Comparison of ENCODE assay signal across 16 cellular contexts in the genomic region with DNA sequence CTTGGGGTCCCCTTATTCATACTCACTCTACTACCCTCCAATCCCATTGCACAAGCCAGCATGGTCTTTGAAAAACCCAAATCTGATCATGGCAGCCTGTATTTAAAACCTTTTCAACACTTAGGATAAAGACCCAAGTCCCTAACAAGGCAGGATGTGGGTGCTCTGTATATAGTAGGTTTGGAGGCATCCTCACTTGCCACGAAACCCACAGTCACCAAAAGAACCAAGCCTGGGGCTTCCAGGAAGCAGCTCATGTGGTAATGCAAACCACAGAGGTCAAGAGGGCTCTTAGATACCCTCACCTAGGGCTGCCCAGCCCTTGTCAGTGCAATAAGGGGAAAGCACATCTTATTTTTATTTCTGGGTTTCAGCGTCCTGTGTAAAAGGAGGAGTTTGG.
DNase-seq lines count a peak whose midpoint lies in the region; ATAC-seq and TF ChIP-seq lines count a peak whose summit lies in the region.
"Had no signal": no experiment of that assay in that cellular context is flagged by ENCODE, and none has a peak within 500 bp of the region (broad histone marks: within the 10 kb centered on the region; RNA-seq: fewer than 3 reads in every experiment).

No MANE protein-coding gene starts in this region.

- POLR2A ChIA-PET in activated CD4-positive, alpha-beta memory T cell treated with anti-CD3 and anti-CD28 coated beads, Interleukin-2, amount 10 ng/mL, durations not matched to agents 7 days and 5 days (lab: Charles Lee) = no interaction called here
- POLR2A ChIA-PET in activated CD4-positive, alpha-beta memory T cell treated with anti-CD3 and anti-CD28 coated beads for 36 hours (lab: Charles Lee) = no interaction called here
- POLR2A ChIA-PET in activated CD8-positive, alpha-beta T cell treated with anti-CD3 and anti-CD28 coated beads for 36 hours (lab: Charles Lee) = no interaction called here

- no peaks in the 10 kb centered on the region for H3K36me3 Mint-ChIP-seq in activated CD4-positive, alpha-beta memory T cell treated with anti-CD3 and anti-CD28 coated beads, Interleukin-2, amount 10 ng/mL, durations not matched to agents 7 days and 5 days (ENCODE audit: low read depth)
- no peaks in the 10 kb centered on the region for H3K36me3 Mint-ChIP-seq in activated CD4-positive, alpha-beta memory T cell treated with anti-CD3 and anti-CD28 coated beads for 36 hours
- H3K36me3 Mint-ChIP-seq in activated CD8-positive, alpha-beta T cell treated with anti-CD3 and anti-CD28 coated beads for 36 hours (ENCODE audit: low read depth) = no peaks in the 10 kb centered on the region
- H3K36me3 Mint-ChIP-seq: CD4-positive, CD25-positive, alpha-beta regulatory T cell; IgD-negative memory B cell had no signal

- CTCF ChIA-PET in activated CD4-positive, alpha-beta memory T cell treated with anti-CD3 and anti-CD28 coated beads, Interleukin-2, amount 10 ng/mL, durations not matched to agents 7 days and 5 days (lab: Charles Lee) = interaction anchor here (0.8 kb wide), 1 partner anchor 9 kb away, joined by 3 read pairs; no protein-coding TSS in a partner anchor
- CTCF ChIA-PET in activated CD4-positive, alpha-beta memory T cell treated with anti-CD3 and anti-CD28 coated beads for 36 hours (lab: Charles Lee) = no interaction called here
- CTCF ChIA-PET in activated CD8-positive, alpha-beta T cell treated with anti-CD3 and anti-CD28 coated beads for 36 hours (lab: Charles Lee) = interaction anchor here (0.9 to 1.2 kb wide), 2 partner anchors 10 to 239 kb away, joined by 3 read pairs; no protein-coding TSS in a partner anchor

- no peak overlapping the region for H3K27ac Mint-ChIP-seq in activated CD4-positive, alpha-beta memory T cell treated with anti-CD3 and anti-CD28 coated beads, Interleukin-2, amount 10 ng/mL, durations not matched to agents 7 days and 5 days
- no peak overlapping the region for H3K27ac Mint-ChIP-seq in activated CD4-positive, alpha-beta memory T cell treated with anti-CD3 and anti-CD28 coated beads for 36 hours
- H3K27ac Mint-ChIP-seq in activated CD8-positive, alpha-beta T cell treated with anti-CD3 and anti-CD28 coated beads for 36 hours = no peak overlapping the region
- H3K27ac Mint-ChIP-seq: IgD-negative memory B cell had no signal

- DNase-seq in activated CD4-positive, alpha-beta memory T cell treated with anti-CD3 and anti-CD28 coated beads, Interleukin-2, amount 10 ng/mL, durations not matched to agents 7 days and 5 days = peak; percentile 41
- no peak for DNase-seq in activated CD4-positive, alpha-beta memory T cell treated with anti-CD3 and anti-CD28 coated beads for 36 hours
- DNase-seq in Jurkat, Clone E6-1 (ENCODE audit: low read depth, low spot score) = peak; percentile 61
- DNase-seq in activated CD8-positive, alpha-beta T cell treated with anti-CD3 and anti-CD28 coated beads for 36 hours = peak; percentile 10
- DNase-seq in myocyte (ENCODE audit: low read depth) = peak; percentile 40
- DNase-seq in HUDEP-2 (lab: John Stamatoyannopoulos, UW; ENCODE audit: unreplicated experiment in 76 of 76) = no peak
- no peak for DNase-seq in ureter (ENCODE audit: low spot score)
- DNase-seq: Calu3, HCEC 1CT, NCI-H1105, NCI-H1694 treated with DMSO at 0.1 percent for 48 hours, NCI-H510A, SJCRH30 had no signal

- H3K27me3 Mint-ChIP-seq in activated CD4-positive, alpha-beta memory T cell treated with anti-CD3 and anti-CD28 coated beads, Interleukin-2, amount 10 ng/mL, durations not matched to agents 7 days and 5 days = peaks cover 35% of the 10 kb centered on the region
- peaks cover 17% of the 10 kb centered on the region for H3K27me3 Mint-ChIP-seq in activated CD4-positive, alpha-beta memory T cell treated with anti-CD3 and anti-CD28 coated beads for 36 hours
- peaks cover 11% of the 10 kb centered on the region for H3K27me3 Mint-ChIP-seq in activated CD8-positive, alpha-beta T cell treated with anti-CD3 and anti-CD28 coated beads for 36 hours
- H3K27me3 Mint-ChIP-seq: CD4-positive, CD25-positive, alpha-beta regulatory T cell had no signal

- peaks cover 7% of the 10 kb centered on the region for H3K9me3 Mint-ChIP-seq in activated CD4-positive, alpha-beta memory T cell treated with anti-CD3 and anti-CD28 coated beads, Interleukin-2, amount 10 ng/mL, durations not matched to agents 7 days and 5 days
- H3K9me3 Mint-ChIP-seq in activated CD4-positive, alpha-beta memory T cell treated with anti-CD3 and anti-CD28 coated beads for 36 hours = no peaks in the 10 kb centered on the region
- H3K9me3 Mint-ChIP-seq in activated CD8-positive, alpha-beta T cell treated with anti-CD3 and anti-CD28 coated beads for 36 hours = no peaks in the 10 kb centered on the region
- H3K9me3 Mint-ChIP-seq: IgD-negative memory B cell had no signal

- intact Hi-C loops in activated CD4-positive, alpha-beta memory T cell treated with anti-CD3 and anti-CD28 coated beads for 36 hours (cut with micrococcal nuclease) = no loop called here
- intact Hi-C loops in activated CD8-positive, alpha-beta T cell treated with anti-CD3 and anti-CD28 coated beads for 36 hours (cut with micrococcal nuclease) = loop anchor here (10.0 kb wide), 1 partner anchor 57 kb away; no protein-coding TSS in a partner anchor

- TF ChIP-seq CTCF in activated CD8-positive, alpha-beta T cell treated with anti-CD3 and anti-CD28 coated beads for 36 hours (IDR thresholded peaks at IDR 0.05) = no peak

- peaks cover 16% of the 10 kb centered on the region for H3K4me1 Mint-ChIP-seq in activated CD4-positive, alpha-beta memory T cell treated with anti-CD3 and anti-CD28 coated beads, Interleukin-2, amount 10 ng/mL, durations not matched to agents 7 days and 5 days
- peaks cover 5% of the 10 kb centered on the region for H3K4me1 Mint-ChIP-seq in activated CD4-positive, alpha-beta memory T cell treated with anti-CD3 and anti-CD28 coated beads for 36 hours (ENCODE audit: low read depth)
- peaks cover 7% of the 10 kb centered on the region for H3K4me1 Mint-ChIP-seq in activated CD8-positive, alpha-beta T cell treated with anti-CD3 and anti-CD28 coated beads for 36 hours (ENCODE audit: low read depth)
- H3K4me1 Mint-ChIP-seq: CD4-positive, CD25-positive, alpha-beta regulatory T cell; IgD-negative memory B cell had no signal

- no peak overlapping the region for H3K4me3 ChIP-seq in Jurkat, Clone E6-1 (ENCODE audit: low read length)
- H3K4me3 ChIP-seq: SJCRH30 had no signal

- no peak overlapping the region for H3K4me3 Mint-ChIP-seq in activated CD4-positive, alpha-beta memory T cell treated with anti-CD3 and anti-CD28 coated beads, Interleukin-2, amount 10 ng/mL, durations not matched to agents 7 days and 5 days
- H3K4me3 Mint-ChIP-seq in activated CD4-positive, alpha-beta memory T cell treated with anti-CD3 and anti-CD28 coated beads for 36 hours = no peak overlapping the region
- no peak overlapping the region for H3K4me3 Mint-ChIP-seq in activated CD8-positive, alpha-beta T cell treated with anti-CD3 and anti-CD28 coated beads for 36 hours
- H3K4me3 Mint-ChIP-seq: CD4-positive, CD25-positive, alpha-beta regulatory T cell; IgD-negative memory B cell had no signal

- ATAC-seq in activated CD8-positive, alpha-beta T cell treated with anti-CD3 and anti-CD28 coated beads for 36 hours = no peak
- ATAC-seq in GM18517 (IDR thresholded peaks at IDR 0.05; ENCODE audit: unreplicated experiment) = no peak

Comparison
In these comparisons a context has a peak if more than half of its experiments do, and no peak if none do; other contexts are left out.
1. DNase-seq: peak in activated CD4-positive, alpha-beta memory T cell treated with anti-CD3 and anti-CD28 coated beads, Interleukin-2, amount 10 ng/mL, durations not matched to agents 7 days and 5 days (single experiment), Jurkat, Clone E6-1 (single experiment), activated CD8-positive, alpha-beta T cell treated with anti-CD3 and anti-CD28 coated beads for 36 hours (single experiment) and myocyte (single experiment); none in activated CD4-positive, alpha-beta memory T cell treated with anti-CD3 and anti-CD28 coated beads for 36 hours (single experiment), HUDEP-2 (0 of 76) and ureter (single experiment).